In the genomic region with DNA sequence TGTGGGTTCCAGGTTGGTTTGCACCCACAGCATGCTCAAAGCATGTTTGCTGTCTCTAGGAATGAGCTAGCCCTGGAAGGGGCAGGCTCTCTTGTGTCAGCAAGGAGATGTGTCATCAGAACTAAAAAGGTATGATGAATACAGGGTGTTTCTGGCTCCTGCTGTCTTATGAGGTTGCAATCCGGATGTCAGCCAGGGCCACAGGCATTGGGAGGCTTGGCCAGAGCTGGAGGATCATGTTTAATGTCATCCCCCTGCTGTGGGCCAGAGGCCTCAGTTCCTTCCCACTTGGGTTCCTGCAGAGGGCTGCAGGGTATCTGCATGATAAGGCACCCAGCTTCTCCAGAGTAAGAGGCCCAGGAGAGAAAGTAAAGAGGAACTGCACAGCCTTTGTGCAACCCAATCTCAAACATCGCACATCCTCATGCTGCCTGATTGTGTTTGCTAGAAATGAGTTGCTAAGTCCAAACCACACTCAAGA, we compare ENCODE assay signal across 14 cellular contexts.
A peak's percentile ranks its signal among the peaks of the same experiment; 100 is the strongest.
DNase-seq lines count a peak whose midpoint lies in the region; ATAC-seq, FAIRE-seq and TF ChIP-seq lines count a peak whose summit lies in the region.
"Had no signal": no experiment of that assay in that cellular context is flagged by ENCODE, and none has a peak within 500 bp of the region (broad histone marks: within the 10 kb centered on the region; RNA-seq: fewer than 3 reads in every experiment).

No MANE protein-coding gene starts in this region.

- H3K9me3 ChIP-seq in skeletal muscle tissue (ENCODE audit: control insufficient read depth in 3 of 3, low read length in 3 of 3) (no peaks in the 10 kb centered on the region), thyroid gland (no peaks in the 10 kb centered on the region)
- H3K9me3 ChIP-seq: body of pancreas had no signal

- peaks cover 19% of the 10 kb centered on the region for H3K4me1 Mint-ChIP-seq in GM23338
- H3K4me1 Mint-ChIP-seq in activated T-cell treated with anti-CD3 and anti-CD28 coated beads, Interleukin-2, amount 50 U/mL, for 4 hours (ENCODE audit: low read depth): peaks cover 1% of the 10 kb centered on the region

- H3K27ac Mint-ChIP-seq in GM23338: no peak overlapping the region

- H3K36me3 ChIP-seq in GM23338 (ENCODE audit: insufficient read depth) (no peaks in the 10 kb centered on the region), bronchial epithelial cell (ENCODE audit: control insufficient read depth, insufficient read depth, low read length) (no peaks in the 10 kb centered on the region), skeletal muscle tissue (ENCODE audit: control insufficient read depth in 3 of 3, insufficient read depth in 3 of 3, low read length in 3 of 3) (no peaks in the 10 kb centered on the region), thyroid gland (no peaks in the 10 kb centered on the region)

- H2AFZ ChIP-seq in GM23338: peak overlapping the region; percentile 69; the same call in 1 of the 2 replicates

- WGBS in thyroid gland, 2 donors: 85 to 92% methylated on average over 2 of the region's 2 CpGs

- no peak for ATAC-seq in GM23338
- no peak for ATAC-seq in activated T-cell treated with anti-CD3 and anti-CD28 coated beads, Interleukin-2, amount 50 U/mL, for 4 hours
- ATAC-seq: body of pancreas had no signal

- H3K27ac ChIP-seq in GM23338 (ENCODE audit: low read depth) (no peak overlapping the region), skeletal muscle tissue (ENCODE audit: low read depth, low read length) (peak overlapping the region; percentile 38), thyroid gland (no peak overlapping the region)
- H3K27ac ChIP-seq: body of pancreas had no signal

- no peak for TF ChIP-seq POLR2A in thyroid gland (IDR thresholded peaks at IDR 0.05)

- H3K4me3 Mint-ChIP-seq in GM23338: no peak overlapping the region
- no peak overlapping the region for H3K4me3 Mint-ChIP-seq in activated T-cell treated with anti-CD3 and anti-CD28 coated beads, Interleukin-2, amount 50 U/mL, for 4 hours

- no peaks in the 10 kb centered on the region for H3K79me2 ChIP-seq in GM23338 (replicated peaks; ENCODE audit: insufficient read depth)

- no peak for TF ChIP-seq CTCF in GM23338 (conservative IDR thresholded peaks at IDR 0.05; ENCODE audit: low read depth in 2 of 2)
- no peak for TF ChIP-seq CTCF in bronchial epithelial cell (IDR thresholded peaks at IDR 0.05; ENCODE audit: insufficient read depth, low read length, severe bottlenecking)
- no peak for TF ChIP-seq CTCF in thyroid gland (IDR thresholded peaks at IDR 0.05)

- no peaks in the 10 kb centered on the region for H3F3A ChIP-seq in GM23338 (replicated peaks; ENCODE audit: low read depth)

- no peak overlapping the region for H3K4me3 ChIP-seq in GM23338
- H3K4me3 ChIP-seq in bronchial epithelial cell (ENCODE audit: low read depth, low read length): no peak overlapping the region
- H3K4me3 ChIP-seq in skeletal muscle tissue (ENCODE audit: low read length in 3 of 3): no peak overlapping the region
- H3K4me3 ChIP-seq in thyroid gland (replicated peaks in 1 of 3): no peak overlapping the region
- H3K4me3 ChIP-seq: body of pancreas had no signal

- no peak for DNase-seq in GM23338 (ENCODE audit: low spot score)
- peak; percentile 13 for DNase-seq in OCI-M1 (lab: John Stamatoyannopoulos, UW)
- peak; percentile 90 for DNase-seq in bronchial epithelial cell (ENCODE audit: low read depth)
- DNase-seq in thyroid gland: no peak
- no peak for DNase-seq in stimulated activated CD4-positive, alpha-beta T cell treated with anti-CD3 and anti-CD28 coated beads, Interleukin-15, amount 100 ng/mL, for 24 hours
- DNase-seq in activated T-cell treated with anti-CD3 and anti-CD28 coated beads, Interleukin-2, amount 50 U/mL, for 4 hours: no peak
- DNase-seq: activated T-cell treated with anti-CD3 and anti-CD28 coated beads for 4 hours, body of pancreas, DND-41, erythroblast, NCI-H1092 treated with DMSO at 0.1 percent for 48 hours, NCI-H526 treated with DMSO at 0.1 percent for 48 hours, occipital lobe had no signal

- no peaks in the 10 kb centered on the region for H3K9me2 ChIP-seq in GM23338 (ENCODE audit: insufficient read depth)

- no peaks in the 10 kb centered on the region for H4K20me1 ChIP-seq in GM23338 (replicated peaks; ENCODE audit: insufficient read depth)

- H3K4me1 ChIP-seq in GM23338 (ENCODE audit: insufficient read depth): no peaks in the 10 kb centered on the region; the same call in none of the 2 replicates
- H3K4me1 ChIP-seq in skeletal muscle tissue (ENCODE audit: control insufficient read depth in 3 of 3, insufficient read depth in 3 of 3, low read length in 3 of 3): peaks cover 12 to 29% (median 28%) of the 10 kb centered on the region in 3 donors
- peaks cover 0 to 5% of the 10 kb centered on the region in 2 donors for H3K4me1 ChIP-seq in thyroid gland
- H3K4me1 ChIP-seq: body of pancreas had no signal

- H3K4me2 ChIP-seq in GM23338: no peak overlapping the region

- peak overlapping the region in 1 of 3 donors; percentile 45 for H3K9ac ChIP-seq in skeletal muscle tissue (ENCODE audit: low read depth in 1 of 3, low read length in 3 of 3)

- no peaks in the 10 kb centered on the region for H3K9me3 Mint-ChIP-seq in GM23338
- H3K9me3 Mint-ChIP-seq in activated T-cell treated with anti-CD3 and anti-CD28 coated beads, Interleukin-2, amount 50 U/mL, for 4 hours: no peaks in the 10 kb centered on the region

- peak; percentile 91 for FAIRE-seq in bronchial epithelial cell (lab: Jason Lieb, UNC)

- H3K36me3 Mint-ChIP-seq in GM23338 (ENCODE audit: low read depth): no peaks in the 10 kb centered on the region
- H3K36me3 Mint-ChIP-seq in activated T-cell treated with anti-CD3 and anti-CD28 coated beads, Interleukin-2, amount 50 U/mL, for 4 hours (ENCODE audit: insufficient read depth): no peaks in the 10 kb centered on the region

- H3K27me3 ChIP-seq in GM23338 (ENCODE audit: insufficient read depth) (no peaks in the 10 kb centered on the region), bronchial epithelial cell (ENCODE audit: control insufficient read depth, insufficient read depth, low read length) (no peaks in the 10 kb centered on the region), skeletal muscle tissue (ENCODE audit: control insufficient read depth in 3 of 3, insufficient read depth in 3 of 3, low read length in 3 of 3) (no peaks in the 10 kb centered on the region), thyroid gland (no peaks in the 10 kb centered on the region)
- H3K27me3 ChIP-seq: body of pancreas had no signal

- H3K27me3 Mint-ChIP-seq in GM23338 (ENCODE audit: insufficient read depth, low read depth, poor library complexity): peaks cover 8% of the 10 kb centered on the region
- peaks cover 21% of the 10 kb centered on the region for H3K27me3 Mint-ChIP-seq in activated T-cell treated with anti-CD3 and anti-CD28 coated beads, Interleukin-2, amount 50 U/mL, for 4 hours (ENCODE audit: low read depth)

- intact Hi-C loops in thyroid gland (cut with DNase I): loop anchor here (10.0 kb wide), 1 partner anchor 969 kb away; no protein-coding TSS in a partner anchor

TF ChIP-seq in GM23338, 12 proteins besides CTCF, POLR2A, EP300 and RAD21 (continues in another document):
- TF ChIP-seq EZH2phosphoT487 (IDR thresholded peaks at IDR 0.05; ENCODE audit: unreplicated experiment) (no peak), STAT1 (IDR thresholded peaks at IDR 0.05; ENCODE audit: unreplicated experiment) (no peak)

Comparison
In these comparisons a context has a peak if more than half of its experiments do, and no peak if none do; other contexts are left out.
1. DNase-seq: peak in OCI-M1 (single experiment) and bronchial epithelial cell (single experiment); none in GM23338 (single experiment), thyroid gland (0 of 2), stimulated activated CD4-positive, alpha-beta T cell treated with anti-CD3 and anti-CD28 coated beads, Interleukin-15, amount 100 ng/mL, for 24 hours (single experiment) and activated T-cell treated with anti-CD3 and anti-CD28 coated beads, Interleukin-2, amount 50 U/mL, for 4 hours (single experiment).